33 cellular contexts compared by ENCODE assay signal in genomic region chr6:125375013-125375412, GRCh38.
"Had no signal": no experiment of that assay in that cellular context is flagged by ENCODE, and none has a peak within 500 bp of the region (broad histone marks: within the 10 kb centered on the region; RNA-seq: fewer than 3 reads in every experiment).

No MANE protein-coding gene starts in this region.

- H3K9me3 ChIP-seq: ascending aorta, breast epithelium, esophagus muscularis mucosa, gastrocnemius medialis had no signal

- H3K9me3 Mint-ChIP-seq: activated CD4-positive, alpha-beta memory T cell treated with anti-CD3 and anti-CD28 coated beads for 36 hours; activated CD4-positive, alpha-beta T cell treated with anti-CD3 and anti-CD28 coated beads, Interleukin-2, amount 10 ng/mL, durations not matched to agents 24 days and 14 days; activated naive CD4-positive, alpha-beta T cell treated with anti-CD3 and anti-CD28 coated beads, Interleukin-2, amount 10 ng/mL, durations not matched to agents 7 days and 5 days; activated naive CD4-positive, alpha-beta T cell treated with anti-CD3 and anti-CD28 coated beads, Interleukin-2, amount 50 U/mL, for 72 hours; activated naive CD8-positive, alpha-beta T cell treated with anti-CD3 and anti-CD28 coated beads, Interleukin-2, amount 10 ng/mL, durations not matched to agents 7 days and 5 days; activated T-helper 1 cell treated with anti-CD3 and anti-CD28 coated beads, Interleukin-12 subunit alpha, Interleukin-12 subunit beta, Interleukin-2, Interleukin-4 antibody, amounts not matched to agents 30 ng/mL and 10 ng/mL and 1 ng/mL, durations not matched to agents 14 hours and 24 hours and 36 hours; dendritic cell treated with granulocyte-macrophage colony-stimulating factor and Interleukin-4, amounts not matched to agents 40 ng/mL and 50 ng/mL, for 4 days; endodermal cell had no signal

- ATAC-seq: activated CD4-positive, alpha-beta T cell treated with anti-CD3 and anti-CD28 coated beads for 36 hours; activated CD8-positive, alpha-beta memory T cell treated with anti-CD3 and anti-CD28 coated beads, Interleukin-2, amount 10 ng/mL, durations not matched to agents 7 days and 5 days; activated CD8-positive, alpha-beta T cell treated with anti-CD3 and anti-CD28 coated beads, Interleukin-2, amount 10 ng/mL, durations not matched to agents 7 days and 5 days; activated naive CD4-positive, alpha-beta T cell treated with anti-CD3 and anti-CD28 coated beads, Interleukin-2, amount 50 U/mL, for 72 hours; foreskin keratinocyte; gastrocnemius medialis had no signal

- H3K27ac ChIP-seq: ascending aorta, breast epithelium, cardiac muscle cell, coronary artery, dorsolateral prefrontal cortex, esophagus muscularis mucosa, foreskin keratinocyte, gastrocnemius medialis had no signal

- DNase-seq: activated CD4-positive, alpha-beta memory T cell treated with anti-CD3 and anti-CD28 coated beads for 36 hours; activated CD4-positive, alpha-beta T cell treated with anti-CD3 and anti-CD28 coated beads for 36 hours; activated CD4-positive, alpha-beta T cell treated with anti-CD3 and anti-CD28 coated beads, Interleukin-2, amount 10 ng/mL, durations not matched to agents 24 days and 14 days; activated CD4-positive, CD25-positive, alpha-beta regulatory T cell; activated CD4-positive, CD25-positive, alpha-beta regulatory T cell treated with anti-CD3 and anti-CD28 coated beads, Interleukin-2, amount 50 U/mL, for 72 hours; activated CD8-positive, alpha-beta memory T cell treated with anti-CD3 and anti-CD28 coated beads, Interleukin-2, amount 10 ng/mL, durations not matched to agents 7 days and 5 days; activated CD8-positive, alpha-beta memory T cell treated with anti-CD3 and anti-CD28 coated beads, Interleukin-2, amount 50 U/mL, for 4 hours; activated CD8-positive, alpha-beta T cell treated with anti-CD3 and anti-CD28 coated beads, Interleukin-2, amount 10 ng/mL, durations not matched to agents 7 days and 5 days; activated gamma-delta T cell; activated naive CD4-positive, alpha-beta T cell; activated naive CD4-positive, alpha-beta T cell treated with anti-CD3 and anti-CD28 coated beads, Interleukin-2, amount 10 ng/mL, durations not matched to agents 7 days and 5 days; activated naive CD8-positive, alpha-beta T cell treated with anti-CD3 and anti-CD28 coated beads, Interleukin-2, amount 10 ng/mL, durations not matched to agents 7 days and 5 days; activated T-cell treated with anti-CD3 and anti-CD28 coated beads, Interleukin-2, amount 50 U/mL, for 1 hour; activated T-cell treated with anti-CD3 and anti-CD28 coated beads, Interleukin-2, amount 50 U/mL, for 48 hours; central memory CD4-positive, alpha-beta T cell; cerebellar nuclear complex; dorsolateral prefrontal cortex; effector memory CD4-positive, alpha-beta T cell; endodermal cell; erythroblast; foreskin keratinocyte; gastrocnemius medialis; head of caudate nucleus; T-helper 2 cell had no signal

- H3K36me3 Mint-ChIP-seq: activated CD4-positive, alpha-beta memory T cell treated with anti-CD3 and anti-CD28 coated beads for 36 hours; activated CD8-positive, alpha-beta memory T cell treated with anti-CD3 and anti-CD28 coated beads, Interleukin-2, amount 10 ng/mL, durations not matched to agents 7 days and 5 days; activated naive CD4-positive, alpha-beta T cell treated with anti-CD3 and anti-CD28 coated beads, Interleukin-2, amount 10 ng/mL, durations not matched to agents 7 days and 5 days; activated naive CD4-positive, alpha-beta T cell treated with anti-CD3 and anti-CD28 coated beads, Interleukin-2, amount 50 U/mL, for 72 hours; activated naive CD8-positive, alpha-beta T cell treated with anti-CD3 and anti-CD28 coated beads, Interleukin-2, amount 10 ng/mL, durations not matched to agents 7 days and 5 days; brain had no signal

- H3K27ac Mint-ChIP-seq: activated CD4-positive, alpha-beta memory T cell treated with anti-CD3 and anti-CD28 coated beads for 36 hours; activated CD4-positive, alpha-beta T cell treated with anti-CD3 and anti-CD28 coated beads for 36 hours; activated CD4-positive, alpha-beta T cell treated with anti-CD3 and anti-CD28 coated beads, Interleukin-2, amount 10 ng/mL, durations not matched to agents 24 days and 14 days; activated CD8-positive, alpha-beta memory T cell treated with anti-CD3 and anti-CD28 coated beads, Interleukin-2, amount 10 ng/mL, durations not matched to agents 7 days and 5 days; activated CD8-positive, alpha-beta T cell treated with anti-CD3 and anti-CD28 coated beads, Interleukin-2, amount 10 ng/mL, durations not matched to agents 7 days and 5 days; activated naive CD4-positive, alpha-beta T cell treated with anti-CD3 and anti-CD28 coated beads, Interleukin-2, amount 10 ng/mL, durations not matched to agents 7 days and 5 days; activated naive CD4-positive, alpha-beta T cell treated with anti-CD3 and anti-CD28 coated beads, Interleukin-2, amount 50 U/mL, for 72 hours; activated naive CD8-positive, alpha-beta T cell treated with anti-CD3 and anti-CD28 coated beads, Interleukin-2, amount 10 ng/mL, durations not matched to agents 7 days and 5 days; activated T-helper 1 cell treated with anti-CD3 and anti-CD28 coated beads, Interleukin-12 subunit alpha, Interleukin-12 subunit beta, Interleukin-2, Interleukin-4 antibody, amounts not matched to agents 30 ng/mL and 10 ng/mL and 1 ng/mL, durations not matched to agents 14 hours and 24 hours and 36 hours; brain; dendritic cell treated with granulocyte-macrophage colony-stimulating factor and Interleukin-4, amounts not matched to agents 40 ng/mL and 50 ng/mL, for 4 days; endodermal cell had no signal

- H3K36me3 ChIP-seq: ascending aorta, breast epithelium, cardiac muscle cell, esophagus muscularis mucosa, gastrocnemius medialis had no signal

- H3K4me1 ChIP-seq: ascending aorta, breast epithelium, esophagus muscularis mucosa, foreskin keratinocyte, gastrocnemius medialis had no signal

- H3K27me3 ChIP-seq: ascending aorta, breast epithelium, cardiac muscle cell, esophagus muscularis mucosa, gastrocnemius medialis had no signal

- H3K4me1 Mint-ChIP-seq: activated CD4-positive, alpha-beta T cell treated with anti-CD3 and anti-CD28 coated beads for 36 hours; activated CD8-positive, alpha-beta memory T cell treated with anti-CD3 and anti-CD28 coated beads, Interleukin-2, amount 10 ng/mL, durations not matched to agents 7 days and 5 days; activated naive CD4-positive, alpha-beta T cell treated with anti-CD3 and anti-CD28 coated beads, Interleukin-2, amount 10 ng/mL, durations not matched to agents 7 days and 5 days; brain had no signal

- H3K4me3 Mint-ChIP-seq: activated CD4-positive, alpha-beta memory T cell treated with anti-CD3 and anti-CD28 coated beads for 36 hours; activated CD4-positive, alpha-beta T cell treated with anti-CD3 and anti-CD28 coated beads for 36 hours; activated CD4-positive, alpha-beta T cell treated with anti-CD3 and anti-CD28 coated beads, Interleukin-2, amount 10 ng/mL, durations not matched to agents 24 days and 14 days; activated CD8-positive, alpha-beta memory T cell treated with anti-CD3 and anti-CD28 coated beads, Interleukin-2, amount 10 ng/mL, durations not matched to agents 7 days and 5 days; activated CD8-positive, alpha-beta T cell treated with anti-CD3 and anti-CD28 coated beads, Interleukin-2, amount 10 ng/mL, durations not matched to agents 7 days and 5 days; activated naive CD4-positive, alpha-beta T cell treated with anti-CD3 and anti-CD28 coated beads, Interleukin-2, amount 10 ng/mL, durations not matched to agents 7 days and 5 days; activated naive CD8-positive, alpha-beta T cell treated with anti-CD3 and anti-CD28 coated beads, Interleukin-2, amount 10 ng/mL, durations not matched to agents 7 days and 5 days; activated T-helper 1 cell treated with anti-CD3 and anti-CD28 coated beads, Interleukin-12 subunit alpha, Interleukin-12 subunit beta, Interleukin-2, Interleukin-4 antibody, amounts not matched to agents 30 ng/mL and 10 ng/mL and 1 ng/mL, durations not matched to agents 14 hours and 24 hours and 36 hours; dendritic cell treated with granulocyte-macrophage colony-stimulating factor and Interleukin-4, amounts not matched to agents 40 ng/mL and 50 ng/mL, for 4 days; endodermal cell had no signal

- H3K4me3 ChIP-seq: ascending aorta, breast epithelium, cardiac muscle cell, coronary artery, dorsolateral prefrontal cortex, esophagus muscularis mucosa, gastrocnemius medialis had no signal
